Comparison of ENCODE assay signal across 8 cellular contexts in genomic region chr20:47356526-47357295, GRCh38. TPM values are rescaled to one million over a fixed set of nuclear protein-coding genes. Genes with fewer than 3 reads are reported as not detected.
A peak's percentile ranks its signal among the peaks of the same experiment; 100 is the strongest.
DNase-seq lines count a peak whose midpoint lies in the region; ATAC-seq and TF ChIP-seq lines count a peak whose summit lies in the region.

Gene ZMYND8 (minus strand): TSS chr20:47356699. CDS start chr20:47356670, 29 bp downstream.

- H3K9me3 ChIP-seq in WERI-Rb-1 (ENCODE audit: severe bottlenecking) (no peaks in the 10 kb centered on the region), iPS-20b (ENCODE audit: insufficient read depth, low read depth, low read length) (no peaks in the 10 kb centered on the region), skeletal muscle tissue (ENCODE audit: control insufficient read depth in 3 of 3, low read length in 3 of 3) (no peaks in the 10 kb centered on the region)

- intact Hi-C loops in MCF 10A (cut with micrococcal nuclease): loop anchor here (1.0 kb wide), 2 partner anchors 22 to 82 kb away; no protein-coding TSS in a partner anchor

- no TSS peak for BruUV-seq in MCF 10A (replicated peaks; lab: Mats Ljungman, UMichigan)

- H3K9me3 Mint-ChIP-seq in MCF 10A (ENCODE audit: unreplicated experiment): no peaks in the 10 kb centered on the region

- no peak within 1 kb of the TSS for H3K27ac Mint-ChIP-seq in MCF 10A (ENCODE audit: low read depth, unreplicated experiment)

- H3K9ac ChIP-seq in iPS-20b (ENCODE audit: low read depth, low read length) (peak within 1 kb of the TSS; percentile 84), skeletal muscle tissue (ENCODE audit: low read depth in 1 of 3, low read length in 3 of 3) (peak within 1 kb of the TSS; percentile 73 to 89 (median 77))

- TF ChIP-seq CTCF in WERI-Rb-1 (IDR thresholded peaks at IDR 0.05; ENCODE audit: low read depth, low read length) (no peak), MCF 10A (IDR thresholded peaks at IDR 0.05; ENCODE audit: unreplicated experiment) (no peak)

- peak within 1 kb of the TSS; percentile 70 for H3K4me3 Mint-ChIP-seq in MCF 10A (ENCODE audit: unreplicated experiment)

- CTCF ChIA-PET in MCF 10A (lab: Yijun Ruan, JAX): interaction anchor here (0.5 to 6.3 kb wide), 11 partner anchors 20 to 147 kb away, joined by 3 to 50 read pairs (median 4); no protein-coding TSS in a partner anchor

- H3K4me1 Mint-ChIP-seq in MCF 10A (ENCODE audit: insufficient read depth, unreplicated experiment): peaks cover 72% of the 10 kb centered on the region

- H3K36me3 Mint-ChIP-seq in MCF 10A (ENCODE audit: insufficient read depth, unreplicated experiment): peaks cover 6% of the 10 kb centered on the region

- H3K36me3 ChIP-seq in WERI-Rb-1: peaks cover 5% of the 10 kb centered on the region
- H3K36me3 ChIP-seq in iPS-20b (ENCODE audit: insufficient read depth, low read depth, low read length): peaks cover 39% of the 10 kb centered on the region
- no peaks in the 10 kb centered on the region for H3K36me3 ChIP-seq in skeletal muscle tissue (ENCODE audit: control insufficient read depth in 3 of 3, insufficient read depth in 3 of 3, low read length in 3 of 3)

- H3K4me1 ChIP-seq in iPS-20b (ENCODE audit: insufficient read depth, low read length) (peaks cover 97% of the 10 kb centered on the region), skeletal muscle tissue (ENCODE audit: control insufficient read depth in 3 of 3, insufficient read depth in 3 of 3, low read length in 3 of 3) (peaks cover 90 to 97% (median 94%) of the 10 kb centered on the region in 3 donors)

- H3K4me3 ChIP-seq in WERI-Rb-1 (ENCODE audit: low read depth, low read length): peak within 1 kb of the TSS; percentile 50
- H3K4me3 ChIP-seq in iPS-20b (ENCODE audit: low read length): peak within 1 kb of the TSS; percentile 47
- H3K4me3 ChIP-seq in skeletal muscle tissue (ENCODE audit: low read length in 3 of 3): peak within 1 kb of the TSS; percentile 50 to 59 (median 52)

- DNase-seq in NCI-H345 (lab: John Stamatoyannopoulos, UW) (peak; percentile 95), WERI-Rb-1 (peak; percentile 90), MCF 10A (ENCODE audit: unreplicated experiment) (peak; percentile 94)

- ATAC-seq in GM18502 (IDR thresholded peaks at IDR 0.05; ENCODE audit: poor library complexity, unreplicated experiment): peak; percentile 54
- ATAC-seq in HG03159 (IDR thresholded peaks at IDR 0.05; ENCODE audit: unreplicated experiment): peak; percentile 1
- ATAC-seq in GM18858 (IDR thresholded peaks at IDR 0.05; ENCODE audit: unreplicated experiment): no peak

- POLR2A ChIA-PET in MCF 10A (lab: Yijun Ruan, JAX): interaction anchor here (0.6 to 19.8 kb wide), 22 partner anchors 8 to 1921 kb away, joined by 3 to 1977 read pairs (median 8); partner anchors contain the start of genes NCOA3, TP53RK and ZNFX1

- H3K27ac ChIP-seq in WERI-Rb-1: peak within 1 kb of the TSS; percentile 99
- peak within 1 kb of the TSS; percentile 99 for H3K27ac ChIP-seq in iPS-20b (ENCODE audit: low read length)
- H3K27ac ChIP-seq in skeletal muscle tissue (ENCODE audit: low read depth, low read length): peak within 1 kb of the TSS; percentile 96

- no peaks in the 10 kb centered on the region for H3K27me3 ChIP-seq in WERI-Rb-1 (ENCODE audit: insufficient read depth, low read depth, severe bottlenecking)
- H3K27me3 ChIP-seq in iPS-20b (ENCODE audit: insufficient read depth, low read length): no peaks in the 10 kb centered on the region
- no peaks in the 10 kb centered on the region for H3K27me3 ChIP-seq in skeletal muscle tissue (ENCODE audit: control insufficient read depth in 3 of 3, insufficient read depth in 3 of 3, low read length in 3 of 3)

- H3K27me3 Mint-ChIP-seq in MCF 10A (ENCODE audit: insufficient read depth, unreplicated experiment): no peaks in the 10 kb centered on the region

RNA-seq across cellular contexts. Expression of gene ZMYND8, which starts in this region (rescaled TPM):
- total RNA-seq in MCF 10A (2022) (126 and 127 TPM in 2 replicates), skeletal muscle tissue (13.6 TPM)
